In genomic region chr9:30120654-30121053, GRCh38 we compare ENCODE assay signal across 24 cellular contexts.
"Had no signal": no experiment of that assay in that cellular context is flagged by ENCODE, and none has a peak within 500 bp of the region (broad histone marks: within the 10 kb centered on the region; RNA-seq: fewer than 3 reads in every experiment).

No MANE protein-coding gene starts in this region.

- H3K36me3 ChIP-seq: brain microvascular endothelial cell, esophagus muscularis mucosa, heart right ventricle, left lung, neutrophil, right lobe of liver, vagina, WERI-Rb-1 had no signal

- H3K4me1 ChIP-seq: esophagus muscularis mucosa, foreskin keratinocyte, heart right ventricle, left lung, right lobe of liver, vagina had no signal

- H3K27me3 ChIP-seq: brain microvascular endothelial cell, esophagus muscularis mucosa, foreskin keratinocyte, heart right ventricle, left lung, neutrophil, right lobe of liver, vagina had no signal

- ATAC-seq: activated CD4-positive, CD25-positive, alpha-beta regulatory T cell treated with anti-CD3 and anti-CD28 coated beads, Interleukin-2, amount 50 U/mL, for 24 hours; foreskin keratinocyte; heart right ventricle; left lung; right lobe of liver; T-helper 17 cell had no signal

- H3K27ac ChIP-seq: brain microvascular endothelial cell, esophagus muscularis mucosa, foreskin keratinocyte, heart right ventricle, left lung, neutrophil, right lobe of liver, vagina, WERI-Rb-1 had no signal

- DNase-seq: activated CD4-positive, alpha-beta T cell treated with anti-CD3 and anti-CD28 coated beads for 48 hours; activated CD4-positive, alpha-beta T cell treated with anti-CD3 and anti-CD28 coated beads, Interleukin-2, amount 50 U/mL, for 48 hours; activated CD8-positive, alpha-beta memory T cell treated with anti-CD3 and anti-CD28 coated beads for 24 hours; activated gamma-delta T cell; activated naive CD4-positive, alpha-beta T cell treated with anti-CD3 and anti-CD28 coated beads, Interleukin-2, amount 10 ng/mL, durations not matched to agents 7 days and 5 days; activated T-cell treated with anti-CD3 and anti-CD28 coated beads, Interleukin-2, amount 50 U/mL, for 1 hour; amniotic stem cell; brain microvascular endothelial cell; heart right ventricle; kidney glomerular epithelial cell; left lung; mesendoderm; right lobe of liver; stimulated activated CD4-positive, alpha-beta T cell treated with anti-CD3 and anti-CD28 coated beads, Interleukin-12 subunit alpha, Interleukin-12 subunit beta, amount 100 ng/mL, for 4 hours; stimulated activated CD4-positive, alpha-beta T cell treated with anti-CD3 and anti-CD28 coated beads, Interleukin-4, amount 100 ng/mL, for 1 hour; T-helper 17 cell; T1000; WERI-Rb-1 had no signal

- H3K4me3 ChIP-seq: esophagus muscularis mucosa, heart right ventricle, left lung, lung, right lobe of liver, vagina had no signal

- H3K9me3 ChIP-seq: esophagus muscularis mucosa, left lung, neutrophil, right lobe of liver, vagina had no signal
